8 cellular contexts compared by ENCODE assay signal in genomic region chr16:70438325-70438982, GRCh38. TPM values are rescaled to one million over a fixed set of nuclear protein-coding genes. Genes with fewer than 3 reads are reported as not detected.
A peak's percentile ranks its signal among the peaks of the same experiment; 100 is the strongest.
DNase-seq lines count a peak whose midpoint lies in the region; ATAC-seq, FAIRE-seq and TF ChIP-seq lines count a peak whose summit lies in the region.

No MANE protein-coding gene starts in this region.

- H3K36me3 ChIP-seq in Caco-2 (ENCODE audit: control insufficient read depth, insufficient read depth, low read length) (no peaks in the 10 kb centered on the region; the same call in none of the 2 replicates), HepG2 (replicated peaks in 1 of 2; ENCODE audit: control insufficient read depth in 1 of 2, insufficient read depth in 2 of 2, low read length in 2 of 2) (peaks cover 6 to 9% of the 10 kb centered on the region in 2 experiments), thyroid gland (no peaks in the 10 kb centered on the region)

- CTCF ChIA-PET in Caco-2 (lab: Charles Lee): interaction anchor here (1.0 to 2.9 kb wide), 4 partner anchors 16 to 215 kb away, joined by 4 to 12 read pairs (median 6); partner anchors contain the start of gene FCSK
- CTCF ChIA-PET in HepG2 (lab: Yijun Ruan, JAX; ENCODE audit: low intra/inter-chr PET ratio, low total read pairs): no interaction called here

- in situ Hi-C loops in astrocyte of the cerebellum (cut with HindIII; ENCODE audit: low sequenced_read_pairs): loop anchor here (5.0 kb wide), 1 partner anchor 94 kb away; no protein-coding TSS in a partner anchor
- in situ Hi-C loops in HepG2 (cut with HindIII; ENCODE audit: extremely low pct_ligation_motif_present, low pct_unique_long_range_greater_than_20kb): no loop called here

- no peak for TF ChIP-seq POLR2A in HepG2 (IDR thresholded peaks at IDR 0.05; ENCODE audit: insufficient read depth in 1 of 2, low read depth in 2 of 2, low read length in 2 of 2)
- TF ChIP-seq POLR2A in thyroid gland (IDR thresholded peaks at IDR 0.05): no peak

- H3K4me3 ChIP-seq in Caco-2 (ENCODE audit: low read depth, low read length) (peak overlapping the region; percentile 90), astrocyte of the cerebellum (ENCODE audit: low read depth, low read length) (peak overlapping the region; percentile 85), HepG2 (replicated peaks in 1 of 3; ENCODE audit: insufficient read depth in 1 of 3, low read depth in 2 of 3, low read length in 3 of 3) (peak overlapping the region; percentile 82 to 92 (median 89)), thyroid gland (replicated peaks in 1 of 3) (peak overlapping the region in 2 of 3 donors; percentile 5 to 77)

- H3K9ac ChIP-seq in HepG2 (ENCODE audit: insufficient read depth, low read depth, low read length): peak overlapping the region; percentile 81

- H3K4me3 Mint-ChIP-seq in Caco-2 (ENCODE audit: unreplicated experiment): peak overlapping the region; percentile 92

- peaks cover 8% of the 10 kb centered on the region for H3K36me3 Mint-ChIP-seq in Caco-2 (ENCODE audit: insufficient read depth, unreplicated experiment)

- intact Hi-C loops in Caco-2 (cut with micrococcal nuclease; ENCODE audit: unreplicated experiment): loop anchor here (2.0 kb wide), 1 partner anchor 44 kb away; no protein-coding TSS in a partner anchor
- intact Hi-C loops in HepG2 (cut with micrococcal nuclease; ENCODE audit: unreplicated experiment): loop anchor here (5.0 kb wide), 1 partner anchor 36 kb away; no protein-coding TSS in a partner anchor
- intact Hi-C loops in thyroid gland (cut with DNase I): no loop called here

- ATAC-seq in HG03135 (IDR thresholded peaks at IDR 0.05; ENCODE audit: unreplicated experiment) (peak; percentile 1), HepG2 (no peak; the same call in none of the 3 replicates), foreskin keratinocyte (no peak)

- H4K20me1 ChIP-seq in HepG2 (ENCODE audit: insufficient read depth, low read length): no peaks in the 10 kb centered on the region

- H3K27me3 ChIP-seq in Caco-2 (replicated peaks; ENCODE audit: control insufficient read depth, insufficient read depth, low read length) (no peaks in the 10 kb centered on the region), HepG2 (ENCODE audit: control insufficient read depth in 1 of 2, insufficient read depth in 2 of 2, low read length in 2 of 2) (no peaks in the 10 kb centered on the region; a peak in 1 of 5 replicates), thyroid gland (no peaks in the 10 kb centered on the region), foreskin keratinocyte (no peaks in the 10 kb centered on the region)

- no peak for FAIRE-seq in HepG2 (lab: Jason Lieb, UNC)

- 3% methylated on average over 22 of the region's 50 CpGs for WGBS in HepG2 (ENCODE audit: low lambda C conversion rate)
- 2% methylated on average over 22 to 33 of the region's 50 CpGs for WGBS in thyroid gland, 2 donors

- H3K9me3 ChIP-seq in Caco-2 (no peaks in the 10 kb centered on the region), HepG2 (ENCODE audit: low read length) (no peaks in the 10 kb centered on the region), thyroid gland (no peaks in the 10 kb centered on the region)

- H3K9me3 Mint-ChIP-seq in Caco-2 (ENCODE audit: unreplicated experiment): no peaks in the 10 kb centered on the region

- peaks cover 41% of the 10 kb centered on the region for H3K79me2 ChIP-seq in HepG2 (ENCODE audit: insufficient read depth, low read length)

- TF ChIP-seq CTCF in Caco-2 (IDR thresholded peaks at IDR 0.05; ENCODE audit: insufficient read depth in 1 of 2, low read depth in 1 of 2, low read length in 1 of 2, severe bottlenecking in 1 of 2, unreplicated experiment in 1 of 2) (no peak), astrocyte of the cerebellum (IDR thresholded peaks at IDR 0.05; ENCODE audit: low read depth, low read length, missing control alignments) (no peak), HepG2 (CRISPR knock-in tag; IDR thresholded peaks at IDR 0.05) (no peak; the same call in 1 of the 2 replicates), thyroid gland (IDR thresholded peaks at IDR 0.05) (no peak), foreskin keratinocyte (conservative IDR thresholded peaks at IDR 0.05) (no peak)

- peak; percentile 26; the same call in 1 of the 2 replicates for TF ChIP-seq RAD21 in HepG2 (CRISPR knock-in tag; IDR thresholded peaks at IDR 0.05)

- H3K27me3 Mint-ChIP-seq in Caco-2 (ENCODE audit: insufficient read depth, unreplicated experiment): no peaks in the 10 kb centered on the region

- H3K27ac ChIP-seq in HepG2 (ENCODE audit: extremely low read length, insufficient read depth, low read length) (peak overlapping the region; percentile 36), thyroid gland (peak overlapping the region in 2 of 3 donors; percentile 48 to 63), foreskin keratinocyte (no peak overlapping the region)

- H3K27ac Mint-ChIP-seq in Caco-2 (ENCODE audit: unreplicated experiment): peak overlapping the region; percentile 58

- H3K4me1 Mint-ChIP-seq in Caco-2 (ENCODE audit: low read depth, unreplicated experiment): peaks cover 26% of the 10 kb centered on the region

- DNase-seq in Caco-2 (peak in 1 of 2 experiments; percentile 64), astrocyte of the cerebellum (ENCODE audit: low read depth) (no peak), HepG2 (ENCODE audit: low spot score) (no peak), thyroid gland (peak; percentile 27 to 40), foreskin keratinocyte (no peak), DMS153 treated with DMSO at 0.1 percent for 48 hours (lab: John Stamatoyannopoulos, UW; ENCODE audit: unreplicated experiment) (no peak), epidermal melanocyte (ENCODE audit: insufficient read length, low spot score) (no peak)

- BruUV-seq in Caco-2 (replicated peaks; lab: Mats Ljungman, UMichigan) (no TSS peak), HepG2 (replicated peaks; lab: Mats Ljungman, UMichigan) (no TSS peak)

- peak overlapping the region; percentile 97 for H3K4me2 ChIP-seq in HepG2 (ENCODE audit: low read depth, low read length)

- no peak overlapping the region for H2AFZ ChIP-seq in HepG2 (ENCODE audit: low read length)

- no peak for TF ChIP-seq EP300 in HepG2 (IDR thresholded peaks at IDR 0.05; ENCODE audit: low read depth in 2 of 2, low read length in 2 of 2)
- no peak for TF ChIP-seq EP300 in HepG2 (CRISPR knock-in tag; IDR thresholded peaks at IDR 0.05; ENCODE audit: borderline replicate concordance)

- POLR2A ChIA-PET in Caco-2 (lab: Charles Lee) (interaction anchor here (0.5 to 0.8 kb wide), 3 partner anchors 10 to 149 kb away, joined by 3 to 6 read pairs (median 3); partner anchors contain the start of gene AARS1), HepG2 (lab: Yijun Ruan, JAX) (interaction anchor here (0.8 to 8.3 kb wide), 8 partner anchors 9 to 92 kb away, joined by 3 to 78 read pairs (median 5); partner anchors contain the start of genes DDX19A and FCSK)

- peaks cover 37% of the 10 kb centered on the region for H3K4me1 ChIP-seq in Caco-2
- peaks cover 71% of the 10 kb centered on the region for H3K4me1 ChIP-seq in HepG2 (ENCODE audit: insufficient read depth, low read length)
- H3K4me1 ChIP-seq in thyroid gland: peaks cover 35 to 41% of the 10 kb centered on the region in 2 donors
- no peaks in the 10 kb centered on the region for H3K4me1 ChIP-seq in foreskin keratinocyte

RNA-seq across cellular contexts. Expression of gene ST3GAL2, which starts 0.4 kb away (rescaled TPM):
- total RNA-seq in Caco-2 (2022) (30.3 and 31.1 TPM in 2 replicates), HepG2 (2016; rRNA removed; fragmentation: Illumina TruSeq; extraction: Trizol) (17.8 and 24.9 TPM in 2 replicates), thyroid gland (10 to 100 TPM; 11.2 to 17.4 (median 11.8) TPM), foreskin keratinocyte (12.3 and 12.5 TPM in 2 replicates)
- 3.6 TPM in 2 replicates for total RNA-seq in HepG2 (2016; cell fraction: cytosol; rRNA removed; fragmentation: Illumina TruSeq; extraction: Trizol; ENCODE audit: low read depth)
- 15.8 and 25.9 TPM in 2 replicates for total RNA-seq in HepG2 (2016; cell fraction: insoluble cytoplasmic fraction; rRNA removed; fragmentation: Illumina TruSeq; extraction: Trizol)
- 14.6 and 18.9 TPM in 2 replicates for total RNA-seq in HepG2 (2016; cell fraction: membrane; rRNA removed; fragmentation: Illumina TruSeq; extraction: Trizol)
- total RNA-seq in HepG2 (2016; cell fraction: nucleus; rRNA removed; fragmentation: Illumina TruSeq; extraction: Trizol): 15.0 and 18.9 TPM in 2 replicates
- polyA plus RNA-seq in HepG2 (2011; rRNA removed) (16.3 and 17.0 TPM in 2 replicates), foreskin keratinocyte (6.7 and 6.9 TPM in 2 replicates)
- 10.9 and 15.5 TPM in 2 replicates for polyA plus RNA-seq in HepG2 (2011; cell fraction: cytosol; rRNA removed)
- 14.6 and 16.7 TPM in 2 replicates for polyA plus RNA-seq in HepG2 (2011; cell fraction: nucleus; rRNA removed)
- 13.3 and 16.9 TPM in 2 replicates for polyA plus RNA-seq in HepG2 (2012)
- polyA plus RNA-seq in HepG2 (2016; cell fraction: cytosol; fragmentation: Illumina TruSeq; extraction: Trizol; ENCODE audit: low read depth): 2.3 and 2.9 TPM in 2 replicates
- 20.4 and 21.6 TPM in 2 replicates for polyA plus RNA-seq in HepG2 (2016; cell fraction: insoluble cytoplasmic fraction; fragmentation: Illumina TruSeq; extraction: Trizol; ENCODE audit: low read depth)
- polyA plus RNA-seq in HepG2 (2016; cell fraction: membrane; fragmentation: Illumina TruSeq; extraction: Trizol; ENCODE audit: low read depth): 11.6 and 11.9 TPM in 2 replicates
- 22.8 and 26.4 TPM in 2 replicates for polyA plus RNA-seq in HepG2 (2016; cell fraction: nucleus; fragmentation: Illumina TruSeq; extraction: Trizol; ENCODE audit: insufficient read depth, low read depth)
- polyA minus RNA-seq in HepG2 (2011; rRNA and poly(A)+ RNA removed; ENCODE audit: low replicate concordance): 49.4 and 94.6 TPM in 2 replicates
- polyA minus RNA-seq in HepG2 (2011; cell fraction: cytosol; rRNA and poly(A)+ RNA removed): 25.8 and 27.6 TPM in 2 replicates
- polyA minus RNA-seq in HepG2 (2011; cell fraction: nucleus; rRNA and poly(A)+ RNA removed): 22.4 and 31.0 TPM in 2 replicates

RNA-seq across cellular contexts. Expression of gene FCSK, which starts 15.9 kb away (rescaled TPM):
- 25.5 and 27.9 TPM in 2 replicates for total RNA-seq in Caco-2 (2022)
- total RNA-seq in HepG2 (2016; rRNA removed; fragmentation: Illumina TruSeq; extraction: Trizol): 4.9 and 9.1 TPM in 2 replicates
- 4.4 and 5.2 TPM in 2 replicates for total RNA-seq in HepG2 (2016; cell fraction: cytosol; rRNA removed; fragmentation: Illumina TruSeq; extraction: Trizol; ENCODE audit: low read depth)
- total RNA-seq in HepG2 (2016; cell fraction: insoluble cytoplasmic fraction; rRNA removed; fragmentation: Illumina TruSeq; extraction: Trizol): 4.2 and 8.4 TPM in 2 replicates
- 2.6 and 3.0 TPM in 2 replicates for total RNA-seq in HepG2 (2016; cell fraction: membrane; rRNA removed; fragmentation: Illumina TruSeq; extraction: Trizol)
- 12.1 and 12.8 TPM in 2 replicates for total RNA-seq in HepG2 (2016; cell fraction: nucleus; rRNA removed; fragmentation: Illumina TruSeq; extraction: Trizol)
- polyA plus RNA-seq in HepG2 (2011; rRNA removed): 15.0 and 19.2 TPM in 2 replicates
- 6.7 and 8.3 TPM in 2 replicates for polyA plus RNA-seq in HepG2 (2011; cell fraction: cytosol; rRNA removed)
- 81.8 and 104 TPM in 2 replicates for polyA plus RNA-seq in HepG2 (2011; cell fraction: nucleus; rRNA removed)
- 6.2 and 6.4 TPM in 2 replicates for polyA plus RNA-seq in HepG2 (2012)
- polyA plus RNA-seq in HepG2 (2016; cell fraction: cytosol; fragmentation: Illumina TruSeq; extraction: Trizol; ENCODE audit: low read depth): 0.53 and 0.70 TPM in 2 replicates
- 3.5 and 3.9 TPM in 2 replicates for polyA plus RNA-seq in HepG2 (2016; cell fraction: insoluble cytoplasmic fraction; fragmentation: Illumina TruSeq; extraction: Trizol; ENCODE audit: low read depth)
- polyA plus RNA-seq in HepG2 (2016; cell fraction: membrane; fragmentation: Illumina TruSeq; extraction: Trizol; ENCODE audit: low read depth): 1.2 and 1.3 TPM in 2 replicates
- 28.7 and 33.1 TPM in 2 replicates for polyA plus RNA-seq in HepG2 (2016; cell fraction: nucleus; fragmentation: Illumina TruSeq; extraction: Trizol; ENCODE audit: insufficient read depth, low read depth)
- polyA minus RNA-seq in HepG2 (2011; rRNA and poly(A)+ RNA removed; ENCODE audit: low replicate concordance): 24.8 and 29.5 TPM in 2 replicates
- polyA minus RNA-seq in HepG2 (2011; cell fraction: cytosol; rRNA and poly(A)+ RNA removed): 4.3 and 5.3 TPM in 2 replicates
- 15.6 and 19.0 TPM in 2 replicates for polyA minus RNA-seq in HepG2 (2011; cell fraction: nucleus; rRNA and poly(A)+ RNA removed)
- 10 to 100 TPM; 20.3 to 40.2 (median 24.5) TPM for total RNA-seq in thyroid gland
- total RNA-seq in foreskin keratinocyte: 7.6 and 8.4 TPM in 2 replicates
- polyA plus RNA-seq in foreskin keratinocyte: 5.7 and 6.2 TPM in 2 replicates

Comparison
In these comparisons a context has a peak if more than half of its experiments do, and no peak if none do; other contexts are left out.
1. DNase-seq: peak in thyroid gland (2 of 2); none in astrocyte of the cerebellum (single experiment), HepG2 (single experiment), foreskin keratinocyte (0 of 2), DMS153 treated with DMSO at 0.1 percent for 48 hours (single experiment) and epidermal melanocyte (single experiment).
2. Peak in every context shown above with its lines, with median percentiles within 50 percentile points of each other: H3K4me3 ChIP-seq.